In the genomic region with DNA sequence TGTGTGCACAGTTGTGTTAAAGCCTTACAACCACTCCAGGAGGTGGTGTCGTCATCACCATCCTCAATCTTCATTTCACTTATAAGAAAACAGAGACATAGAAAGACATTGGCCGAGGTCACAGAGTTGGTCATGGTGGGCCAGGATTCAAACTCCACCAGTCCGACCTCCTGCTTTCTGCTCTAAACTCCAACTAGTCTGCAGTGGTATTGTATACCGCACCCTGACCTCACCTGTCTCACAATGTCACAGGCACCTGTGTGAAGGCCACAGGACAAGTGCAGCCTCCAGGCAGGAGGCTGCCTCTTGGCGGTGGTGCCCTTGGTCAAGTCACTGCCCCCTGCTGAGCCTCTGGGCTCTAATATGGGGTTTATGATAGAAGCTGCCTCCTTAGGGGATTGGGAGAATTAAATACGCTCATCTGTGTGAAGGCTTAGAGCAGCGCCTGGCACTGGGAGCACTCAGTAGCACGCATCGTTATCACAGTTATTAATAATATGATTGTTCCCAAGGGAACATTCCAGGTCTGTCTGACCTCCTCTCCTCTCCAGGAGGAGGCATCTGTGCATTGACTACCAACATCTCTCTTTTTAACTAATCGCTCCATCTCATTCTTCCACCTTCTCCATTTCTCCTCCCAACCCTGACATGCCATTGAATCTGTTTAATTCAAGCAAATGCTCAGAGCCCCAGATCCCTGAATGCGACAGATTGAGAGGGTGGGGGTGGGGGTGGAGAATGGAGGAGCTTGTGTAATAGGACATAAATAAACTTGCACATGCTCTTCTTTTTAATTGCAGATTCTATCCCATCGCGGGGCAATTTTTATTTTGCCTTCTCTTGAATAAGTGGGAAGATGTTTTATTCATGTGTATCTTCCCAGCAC, we compare ENCODE assay signal across 14 cellular contexts.
DNase-seq lines count a peak whose midpoint lies in the region; ATAC-seq and TF ChIP-seq lines count a peak whose summit lies in the region.
"Had no signal": no experiment of that assay in that cellular context is flagged by ENCODE, and none has a peak within 500 bp of the region (broad histone marks: within the 10 kb centered on the region; RNA-seq: fewer than 3 reads in every experiment).

No MANE protein-coding gene starts in this region.

- peaks cover 60% of the 10 kb centered on the region for H3K4me1 ChIP-seq in SJSA1 (replicated peaks)
- peaks cover 9% of the 10 kb centered on the region for H3K4me1 ChIP-seq in psoas muscle
- H3K4me1 ChIP-seq in smooth muscle cell (ENCODE audit: low read depth) = no peaks in the 10 kb centered on the region

- no peak for TF ChIP-seq CTCF in psoas muscle (IDR thresholded peaks at IDR 0.05)
- TF ChIP-seq CTCF in smooth muscle cell (IDR thresholded peaks at IDR 0.05; ENCODE audit: borderline replicate concordance, insufficient read depth, poor library complexity, severe bottlenecking) = no peak

- H4K20me1 ChIP-seq in smooth muscle cell (ENCODE audit: low read depth) = no peaks in the 10 kb centered on the region

- DNase-seq in EH (ENCODE audit: low read depth) (peak; percentile 34), SJSA1 (ENCODE audit: low read depth in 1 of 2, low spot score in 2 of 2) (peak in 1 of 2 experiments; percentile 21), cardiac septum (ENCODE audit: low spot score) (peak; percentile 66), psoas muscle (no peak), smooth muscle cell (lab: John Stamatoyannopoulos, UW; ENCODE audit: unreplicated experiment) (no peak), NCI-H1436 treated with DMSO at 0.1 percent for 48 hours (lab: John Stamatoyannopoulos, UW) (no peak), NCI-H146 treated with DMSO at 0.1 percent for 48 hours (lab: John Stamatoyannopoulos, UW; ENCODE audit: unreplicated experiment) (no peak)
- DNase-seq: activated CD4-positive, alpha-beta T cell treated with anti-CD3 and anti-CD28 coated beads, Interleukin-2, amount 10 ng/mL, durations not matched to agents 24 days and 14 days; NCI-H2029 treated with DMSO at 0.1 percent for 48 hours; stimulated activated CD4-positive, alpha-beta T cell treated with anti-CD3 and anti-CD28 coated beads, Interleukin-4, amount 100 ng/mL, for 1 hour; stimulated activated naive CD8-positive, alpha-beta T cell treated with anti-CD3 and anti-CD28 coated beads, Interleukin-15, Interleukin-2, amounts not matched to agents 100 U/mL and 50 U/mL, for 24 hours had no signal

- H3K4me3 ChIP-seq in SJSA1 = no peak overlapping the region
- H3K4me3 ChIP-seq in psoas muscle = no peak overlapping the region
- H3K4me3 ChIP-seq in smooth muscle cell = no peak overlapping the region
- H3K4me3 ChIP-seq: hepatocyte had no signal

- H2AFZ ChIP-seq in smooth muscle cell (ENCODE audit: low read depth) = no peak overlapping the region
- H2AFZ ChIP-seq: hepatocyte had no signal

- peak; percentile 58 to 89 (median 78) for ATAC-seq in psoas muscle
- no peak for ATAC-seq in HG02763 (IDR thresholded peaks at IDR 0.05; ENCODE audit: unreplicated experiment)
- ATAC-seq: stimulated activated naive CD8-positive, alpha-beta T cell treated with anti-CD3 and anti-CD28 coated beads, Interleukin-15, Interleukin-2, amounts not matched to agents 100 U/mL and 50 U/mL, for 24 hours had no signal

- H3K27me3 ChIP-seq in SJSA1 (replicated peaks) (no peaks in the 10 kb centered on the region), psoas muscle (ENCODE audit: insufficient read depth in 3 of 3, low read length in 2 of 3) (no peaks in the 10 kb centered on the region), smooth muscle cell (ENCODE audit: low read depth) (no peaks in the 10 kb centered on the region)
- H3K27me3 ChIP-seq: hepatocyte had no signal

- H3K9ac ChIP-seq in smooth muscle cell (ENCODE audit: low read depth) = no peak overlapping the region
- H3K9ac ChIP-seq: KMS-11 had no signal

- H3K9me3 ChIP-seq in SJSA1 (replicated peaks) (no peaks in the 10 kb centered on the region), psoas muscle (no peaks in the 10 kb centered on the region), smooth muscle cell (replicated peaks; ENCODE audit: low read depth) (no peaks in the 10 kb centered on the region)

- H3K4me2 ChIP-seq in smooth muscle cell = no peak overlapping the region
- H3K4me2 ChIP-seq: hepatocyte, KMS-11 had no signal

- H3K27ac ChIP-seq in SJSA1 (peak overlapping the region; percentile 79), psoas muscle (no peak overlapping the region), smooth muscle cell (ENCODE audit: low read depth) (no peak overlapping the region)
- H3K27ac ChIP-seq: hepatocyte, KMS-11 had no signal

- no peaks in the 10 kb centered on the region for H3K79me2 ChIP-seq in smooth muscle cell (ENCODE audit: low read depth)
- H3K79me2 ChIP-seq: hepatocyte had no signal

- intact Hi-C loops in cardiac septum (cut with DNase I) = no loop called here
- intact Hi-C loops in psoas muscle (cut with DNase I) = no loop called here

- no peaks in the 10 kb centered on the region for H3F3A ChIP-seq in smooth muscle cell (ENCODE audit: low read depth)

- WGBS in psoas muscle, 3 donors = 60 to 88% (median 70%) methylated on average over 13 of the region's 13 CpGs
- WGBS in smooth muscle cell (ENCODE audit: low lambda C conversion rate) = 92% methylated on average over 13 of the region's 13 CpGs

- H3K36me3 ChIP-seq in SJSA1 (no peaks in the 10 kb centered on the region), psoas muscle (ENCODE audit: insufficient read depth in 1 of 2, low read depth in 1 of 2) (no peaks in the 10 kb centered on the region), smooth muscle cell (ENCODE audit: low read depth) (no peaks in the 10 kb centered on the region)

Comparison
In these comparisons a context has a peak if more than half of its experiments do, and no peak if none do; other contexts are left out.
1. DNase-seq: peak in EH (single experiment) and cardiac septum (single experiment); none in psoas muscle (0 of 2), smooth muscle cell (single experiment), NCI-H1436 treated with DMSO at 0.1 percent for 48 hours (single experiment) and NCI-H146 treated with DMSO at 0.1 percent for 48 hours (single experiment).